ENCODE assay signal across 1 cellular context in the genomic region with DNA sequence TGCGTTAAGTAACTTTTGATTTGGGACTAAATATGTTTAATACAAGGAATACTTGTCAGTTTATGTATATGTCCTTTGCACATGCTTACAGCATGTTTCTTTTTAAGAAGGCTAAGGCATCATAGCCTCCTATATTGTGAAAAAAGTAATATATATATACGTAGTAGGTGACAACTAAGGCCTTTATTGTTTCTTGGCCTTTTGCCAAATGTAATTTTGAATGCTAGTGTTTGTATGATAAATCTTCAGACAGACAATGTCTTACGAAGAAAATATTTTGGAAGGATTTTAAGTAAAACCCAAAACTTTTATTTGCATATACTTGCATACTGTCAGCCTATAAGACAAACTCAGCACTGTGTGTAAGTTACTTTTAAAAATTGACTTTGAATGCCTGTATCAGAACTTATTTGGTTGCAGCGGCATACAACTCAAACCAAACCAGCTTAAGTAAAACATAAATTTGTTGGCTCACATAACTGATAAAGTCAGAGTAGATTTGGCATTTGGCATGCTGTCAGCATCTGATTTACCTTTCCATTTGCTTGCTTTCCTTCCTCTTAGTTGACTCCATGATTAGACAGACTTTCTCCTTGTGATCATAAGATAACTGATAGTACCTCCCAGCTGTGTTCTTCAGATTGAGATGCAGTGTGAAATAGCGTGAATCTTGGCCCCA.
TF ChIP-seq lines count a peak whose summit lies in the region.

No MANE protein-coding gene starts in this region.

TF ChIP-seq in IMR-90, 13 proteins besides CTCF, POLR2A, EP300 and RAD21 (continued from another document):
- no peak for TF ChIP-seq BHLHE40 (IDR thresholded peaks at IDR 0.05; ENCODE audit: low read depth, low read length)
- TF ChIP-seq SMC3 (IDR thresholded peaks at IDR 0.05; ENCODE audit: low read depth, low read length): no peak
- TF ChIP-seq, protein P1, sequence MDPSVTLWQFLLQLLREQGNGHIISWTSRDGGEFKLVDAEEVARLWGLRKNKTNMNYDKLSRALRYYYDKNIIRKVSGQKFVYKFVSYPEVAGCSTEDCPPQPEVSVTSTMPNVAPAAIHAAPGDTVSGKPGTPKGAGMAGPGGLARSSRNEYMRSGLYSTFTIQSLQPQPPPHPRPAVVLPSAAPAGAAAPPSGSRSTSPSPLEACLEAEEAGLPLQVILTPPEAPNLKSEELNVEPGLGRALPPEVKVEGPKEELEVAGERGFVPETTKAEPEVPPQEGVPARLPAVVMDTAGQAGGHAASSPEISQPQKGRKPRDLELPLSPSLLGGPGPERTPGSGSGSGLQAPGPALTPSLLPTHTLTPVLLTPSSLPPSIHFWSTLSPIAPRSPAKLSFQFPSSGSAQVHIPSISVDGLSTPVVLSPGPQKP (IDR thresholded peaks at IDR 0.05; ENCODE audit: borderline replicate concordance, low read depth, low read length): no peak
- no peak for TF ChIP-seq MXI1 (IDR thresholded peaks at IDR 0.05; ENCODE audit: borderline replicate concordance, low read depth, low read length)
- no peak for TF ChIP-seq MAFK (IDR thresholded peaks at IDR 0.05; ENCODE audit: low read depth, low read length)
- no peak for TF ChIP-seq CHD1 (IDR thresholded peaks at IDR 0.05; ENCODE audit: low read depth, low read length)
- TF ChIP-seq FOS (IDR thresholded peaks at IDR 0.05; ENCODE audit: low read depth, low read length): no peak
- TF ChIP-seq RFX5 (IDR thresholded peaks at IDR 0.05; ENCODE audit: low read depth, low read length): no peak
- TF ChIP-seq NFE2L2 (IDR thresholded peaks at IDR 0.05; ENCODE audit: low read depth, low read length): no peak
- TF ChIP-seq RCOR1 (IDR thresholded peaks at IDR 0.05; ENCODE audit: insufficient replicate concordance, low read length): no peak
- TF ChIP-seq MAZ (IDR thresholded peaks at IDR 0.05; ENCODE audit: borderline replicate concordance, low read depth, low read length): no peak
